2 cellular contexts compared by ENCODE assay signal in the genomic region with DNA sequence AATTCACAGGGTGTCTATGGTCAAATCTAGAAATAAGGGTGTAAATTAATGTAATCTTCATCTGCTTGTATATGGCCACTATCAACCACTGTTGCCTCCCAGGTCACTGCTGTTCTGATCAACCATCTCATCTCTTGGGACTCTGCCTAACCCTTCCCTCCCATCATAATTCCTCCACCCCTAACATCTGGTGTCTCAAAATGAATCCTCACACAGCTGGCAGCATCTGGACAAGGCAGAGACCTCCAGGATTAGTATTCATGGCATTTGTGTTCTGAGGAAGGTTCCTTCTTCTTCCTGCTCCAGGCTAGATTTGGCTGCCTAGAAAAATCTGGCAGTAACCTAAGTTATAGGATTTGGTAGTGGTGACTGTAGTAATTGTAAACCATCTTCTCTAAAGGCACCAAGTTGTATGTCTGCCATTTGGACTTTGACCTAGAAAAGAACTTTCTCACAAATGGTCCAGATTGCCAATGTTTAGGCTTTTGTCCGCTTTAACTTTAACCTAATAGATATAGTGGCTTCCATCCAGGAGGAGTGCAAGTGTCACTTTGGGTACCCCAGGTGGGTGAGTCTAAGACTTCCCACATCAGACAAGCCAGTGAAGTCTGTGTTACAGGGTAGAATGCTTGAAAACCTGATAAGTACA.
TF ChIP-seq lines count a peak whose summit lies in the region.

No MANE protein-coding gene starts in this region.

TF ChIP-seq in HCT116, 20 proteins besides CTCF, POLR2A, EP300 and RAD21 (continued from another document):
- TF ChIP-seq, protein P1, sequence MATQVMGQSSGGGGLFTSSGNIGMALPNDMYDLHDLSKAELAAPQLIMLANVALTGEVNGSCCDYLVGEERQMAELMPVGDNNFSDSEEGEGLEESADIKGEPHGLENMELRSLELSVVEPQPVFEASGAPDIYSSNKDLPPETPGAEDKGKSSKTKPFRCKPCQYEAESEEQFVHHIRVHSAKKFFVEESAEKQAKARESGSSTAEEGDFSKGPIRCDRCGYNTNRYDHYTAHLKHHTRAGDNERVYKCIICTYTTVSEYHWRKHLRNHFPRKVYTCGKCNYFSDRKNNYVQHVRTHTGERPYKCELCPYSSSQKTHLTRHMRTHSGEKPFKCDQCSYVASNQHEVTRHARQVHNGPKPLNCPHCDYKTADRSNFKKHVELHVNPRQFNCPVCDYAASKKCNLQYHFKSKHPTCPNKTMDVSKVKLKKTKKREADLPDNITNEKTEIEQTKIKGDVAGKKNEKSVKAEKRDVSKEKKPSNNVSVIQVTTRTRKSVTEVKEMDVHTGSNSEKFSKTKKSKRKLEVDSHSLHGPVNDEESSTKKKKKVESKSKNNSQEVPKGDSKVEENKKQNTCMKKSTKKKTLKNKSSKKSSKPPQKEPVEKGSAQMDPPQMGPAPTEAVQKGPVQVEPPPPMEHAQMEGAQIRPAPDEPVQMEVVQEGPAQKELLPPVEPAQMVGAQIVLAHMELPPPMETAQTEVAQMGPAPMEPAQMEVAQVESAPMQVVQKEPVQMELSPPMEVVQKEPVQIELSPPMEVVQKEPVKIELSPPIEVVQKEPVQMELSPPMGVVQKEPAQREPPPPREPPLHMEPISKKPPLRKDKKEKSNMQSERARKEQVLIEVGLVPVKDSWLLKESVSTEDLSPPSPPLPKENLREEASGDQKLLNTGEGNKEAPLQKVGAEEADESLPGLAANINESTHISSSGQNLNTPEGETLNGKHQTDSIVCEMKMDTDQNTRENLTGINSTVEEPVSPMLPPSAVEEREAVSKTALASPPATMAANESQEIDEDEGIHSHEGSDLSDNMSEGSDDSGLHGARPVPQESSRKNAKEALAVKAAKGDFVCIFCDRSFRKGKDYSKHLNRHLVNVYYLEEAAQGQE (IDR thresholded peaks at IDR 0.05; ENCODE audit: low read depth): no peak
- TF ChIP-seq EZH2phosphoT487 (IDR thresholded peaks at IDR 0.05; ENCODE audit: borderline replicate concordance): no peak
- TF ChIP-seq TCF7L2 (IDR thresholded peaks at IDR 0.05; ENCODE audit: borderline replicate concordance, extremely low read depth, insufficient read depth, insufficient read length): no peak
- TF ChIP-seq, protein P2, sequence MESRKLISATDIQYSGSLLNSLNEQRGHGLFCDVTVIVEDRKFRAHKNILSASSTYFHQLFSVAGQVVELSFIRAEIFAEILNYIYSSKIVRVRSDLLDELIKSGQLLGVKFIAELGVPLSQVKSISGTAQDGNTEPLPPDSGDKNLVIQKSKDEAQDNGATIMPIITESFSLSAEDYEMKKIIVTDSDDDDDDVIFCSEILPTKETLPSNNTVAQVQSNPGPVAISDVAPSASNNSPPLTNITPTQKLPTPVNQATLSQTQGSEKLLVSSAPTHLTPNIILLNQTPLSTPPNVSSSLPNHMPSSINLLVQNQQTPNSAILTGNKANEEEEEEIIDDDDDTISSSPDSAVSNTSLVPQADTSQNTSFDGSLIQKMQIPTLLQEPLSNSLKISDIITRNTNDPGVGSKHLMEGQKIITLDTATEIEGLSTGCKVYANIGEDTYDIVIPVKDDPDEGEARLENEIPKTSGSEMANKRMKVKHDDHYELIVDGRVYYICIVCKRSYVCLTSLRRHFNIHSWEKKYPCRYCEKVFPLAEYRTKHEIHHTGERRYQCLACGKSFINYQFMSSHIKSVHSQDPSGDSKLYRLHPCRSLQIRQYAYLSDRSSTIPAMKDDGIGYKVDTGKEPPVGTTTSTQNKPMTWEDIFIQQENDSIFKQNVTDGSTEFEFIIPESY (IDR thresholded peaks at IDR 0.05; ENCODE audit: extremely low read depth, insufficient replicate concordance, low read length): no peak
- no peak for TF ChIP-seq ELF1 (IDR thresholded peaks at IDR 0.05; ENCODE audit: borderline replicate concordance, low read depth)
- TF ChIP-seq EGR1 (IDR thresholded peaks at IDR 0.05; ENCODE audit: low read depth): no peak
- no peak for TF ChIP-seq CEBPB (IDR thresholded peaks at IDR 0.05; ENCODE audit: low read depth)
- TF ChIP-seq FOSL1 (IDR thresholded peaks at IDR 0.05; ENCODE audit: low read depth): no peak
- TF ChIP-seq JUND (IDR thresholded peaks at IDR 0.05): no peak
- TF ChIP-seq SP1 (IDR thresholded peaks at IDR 0.05; ENCODE audit: low read depth): no peak
- TF ChIP-seq CBX3 (IDR thresholded peaks at IDR 0.05; ENCODE audit: low read depth): no peak
- TF ChIP-seq, protein P3, sequence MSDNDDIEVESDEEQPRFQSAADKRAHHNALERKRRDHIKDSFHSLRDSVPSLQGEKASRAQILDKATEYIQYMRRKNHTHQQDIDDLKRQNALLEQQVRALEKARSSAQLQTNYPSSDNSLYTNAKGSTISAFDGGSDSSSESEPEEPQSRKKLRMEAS (IDR thresholded peaks at IDR 0.05): no peak
- no peak for TF ChIP-seq YY1 (IDR thresholded peaks at IDR 0.05; ENCODE audit: extremely low read depth, insufficient replicate concordance, low read depth, low read length)
- TF ChIP-seq EZH2 (IDR thresholded peaks at IDR 0.05): no peak
- TF ChIP-seq POLR2AphosphoS5 (IDR thresholded peaks at IDR 0.05; ENCODE audit: low read depth, low read length): no peak
- no peak for TF ChIP-seq ZFX (IDR thresholded peaks at IDR 0.05)
- TF ChIP-seq, protein P4, sequence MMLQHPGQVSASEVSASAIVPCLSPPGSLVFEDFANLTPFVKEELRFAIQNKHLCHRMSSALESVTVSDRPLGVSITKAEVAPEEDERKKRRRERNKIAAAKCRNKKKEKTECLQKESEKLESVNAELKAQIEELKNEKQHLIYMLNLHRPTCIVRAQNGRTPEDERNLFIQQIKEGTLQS (IDR thresholded peaks at IDR 0.05): no peak
- no peak for TF ChIP-seq SIN3A (IDR thresholded peaks at IDR 0.05; ENCODE audit: low read depth)

TF ChIP-seq in WTC11, 78 proteins besides CTCF, POLR2A, EP300 and RAD21 (continued from another document):
- TF ChIP-seq, protein P5, sequence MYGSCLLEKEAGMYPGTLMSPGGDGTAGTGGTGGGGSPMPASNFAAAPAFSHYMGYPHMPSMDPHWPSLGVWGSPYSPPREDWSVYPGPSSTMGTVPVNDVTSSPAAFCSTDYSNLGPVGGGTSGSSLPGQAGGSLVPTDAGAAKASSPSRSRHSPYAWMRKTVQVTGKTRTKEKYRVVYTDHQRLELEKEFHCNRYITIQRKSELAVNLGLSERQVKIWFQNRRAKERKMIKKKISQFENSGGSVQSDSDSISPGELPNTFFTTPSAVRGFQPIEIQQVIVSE (CRISPR knock-in tag; IDR thresholded peaks at IDR 0.05; ENCODE audit: borderline replicate concordance): no peak
- no peak for TF ChIP-seq TEAD1 (CRISPR knock-in tag; IDR thresholded peaks at IDR 0.05)
- no peak for TF ChIP-seq RELA (CRISPR knock-in tag; IDR thresholded peaks at IDR 0.05; ENCODE audit: borderline replicate concordance)
- TF ChIP-seq, protein P6, sequence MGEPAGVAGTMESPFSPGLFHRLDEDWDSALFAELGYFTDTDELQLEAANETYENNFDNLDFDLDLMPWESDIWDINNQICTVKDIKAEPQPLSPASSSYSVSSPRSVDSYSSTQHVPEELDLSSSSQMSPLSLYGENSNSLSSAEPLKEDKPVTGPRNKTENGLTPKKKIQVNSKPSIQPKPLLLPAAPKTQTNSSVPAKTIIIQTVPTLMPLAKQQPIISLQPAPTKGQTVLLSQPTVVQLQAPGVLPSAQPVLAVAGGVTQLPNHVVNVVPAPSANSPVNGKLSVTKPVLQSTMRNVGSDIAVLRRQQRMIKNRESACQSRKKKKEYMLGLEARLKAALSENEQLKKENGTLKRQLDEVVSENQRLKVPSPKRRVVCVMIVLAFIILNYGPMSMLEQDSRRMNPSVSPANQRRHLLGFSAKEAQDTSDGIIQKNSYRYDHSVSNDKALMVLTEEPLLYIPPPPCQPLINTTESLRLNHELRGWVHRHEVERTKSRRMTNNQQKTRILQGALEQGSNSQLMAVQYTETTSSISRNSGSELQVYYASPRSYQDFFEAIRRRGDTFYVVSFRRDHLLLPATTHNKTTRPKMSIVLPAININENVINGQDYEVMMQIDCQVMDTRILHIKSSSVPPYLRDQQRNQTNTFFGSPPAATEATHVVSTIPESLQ (CRISPR knock-in tag; IDR thresholded peaks at IDR 0.05): no peak
- TF ChIP-seq, protein P7, sequence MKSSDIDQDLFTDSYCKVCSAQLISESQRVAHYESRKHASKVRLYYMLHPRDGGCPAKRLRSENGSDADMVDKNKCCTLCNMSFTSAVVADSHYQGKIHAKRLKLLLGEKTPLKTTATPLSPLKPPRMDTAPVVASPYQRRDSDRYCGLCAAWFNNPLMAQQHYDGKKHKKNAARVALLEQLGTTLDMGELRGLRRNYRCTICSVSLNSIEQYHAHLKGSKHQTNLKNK (CRISPR knock-in tag; IDR thresholded peaks at IDR 0.05): no peak
- TF ChIP-seq CBFB (CRISPR knock-in tag; IDR thresholded peaks at IDR 0.05; ENCODE audit: low read depth): no peak
- no peak for TF ChIP-seq ZNF416 (CRISPR knock-in tag; IDR thresholded peaks at IDR 0.05)
- TF ChIP-seq, protein P8, sequence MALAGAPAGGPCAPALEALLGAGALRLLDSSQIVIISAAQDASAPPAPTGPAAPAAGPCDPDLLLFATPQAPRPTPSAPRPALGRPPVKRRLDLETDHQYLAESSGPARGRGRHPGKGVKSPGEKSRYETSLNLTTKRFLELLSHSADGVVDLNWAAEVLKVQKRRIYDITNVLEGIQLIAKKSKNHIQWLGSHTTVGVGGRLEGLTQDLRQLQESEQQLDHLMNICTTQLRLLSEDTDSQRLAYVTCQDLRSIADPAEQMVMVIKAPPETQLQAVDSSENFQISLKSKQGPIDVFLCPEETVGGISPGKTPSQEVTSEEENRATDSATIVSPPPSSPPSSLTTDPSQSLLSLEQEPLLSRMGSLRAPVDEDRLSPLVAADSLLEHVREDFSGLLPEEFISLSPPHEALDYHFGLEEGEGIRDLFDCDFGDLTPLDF (CRISPR knock-in tag; IDR thresholded peaks at IDR 0.05): no peak
- no peak for TF ChIP-seq MXD4 (CRISPR knock-in tag; IDR thresholded peaks at IDR 0.05; ENCODE audit: borderline replicate concordance)
- TF ChIP-seq, protein P9, sequence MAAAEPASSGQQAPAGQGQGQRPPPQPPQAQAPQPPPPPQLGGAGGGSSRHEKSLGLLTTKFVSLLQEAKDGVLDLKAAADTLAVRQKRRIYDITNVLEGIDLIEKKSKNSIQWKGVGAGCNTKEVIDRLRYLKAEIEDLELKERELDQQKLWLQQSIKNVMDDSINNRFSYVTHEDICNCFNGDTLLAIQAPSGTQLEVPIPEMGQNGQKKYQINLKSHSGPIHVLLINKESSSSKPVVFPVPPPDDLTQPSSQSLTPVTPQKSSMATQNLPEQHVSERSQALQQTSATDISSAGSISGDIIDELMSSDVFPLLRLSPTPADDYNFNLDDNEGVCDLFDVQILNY (CRISPR knock-in tag; IDR thresholded peaks at IDR 0.05): no peak
- TF ChIP-seq TCF7 (CRISPR knock-in tag; IDR thresholded peaks at IDR 0.05; ENCODE audit: low read depth): no peak
- TF ChIP-seq ZNF263 (CRISPR knock-in tag; IDR thresholded peaks at IDR 0.05; ENCODE audit: low read depth): no peak
- TF ChIP-seq ZNF396 (CRISPR knock-in tag; IDR thresholded peaks at IDR 0.05; ENCODE audit: borderline replicate concordance): no peak
- TF ChIP-seq, protein P10, sequence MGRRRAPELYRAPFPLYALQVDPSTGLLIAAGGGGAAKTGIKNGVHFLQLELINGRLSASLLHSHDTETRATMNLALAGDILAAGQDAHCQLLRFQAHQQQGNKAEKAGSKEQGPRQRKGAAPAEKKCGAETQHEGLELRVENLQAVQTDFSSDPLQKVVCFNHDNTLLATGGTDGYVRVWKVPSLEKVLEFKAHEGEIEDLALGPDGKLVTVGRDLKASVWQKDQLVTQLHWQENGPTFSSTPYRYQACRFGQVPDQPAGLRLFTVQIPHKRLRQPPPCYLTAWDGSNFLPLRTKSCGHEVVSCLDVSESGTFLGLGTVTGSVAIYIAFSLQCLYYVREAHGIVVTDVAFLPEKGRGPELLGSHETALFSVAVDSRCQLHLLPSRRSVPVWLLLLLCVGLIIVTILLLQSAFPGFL (CRISPR knock-in tag; IDR thresholded peaks at IDR 0.05; ENCODE audit: borderline replicate concordance): no peak
- TF ChIP-seq ETV6 (CRISPR knock-in tag; IDR thresholded peaks at IDR 0.05): no peak
- no peak for TF ChIP-seq NR1H2 (CRISPR knock-in tag; IDR thresholded peaks at IDR 0.05)
- TF ChIP-seq TEAD4 (CRISPR knock-in tag; IDR thresholded peaks at IDR 0.05): no peak
TF ChIP-seq in WTC11: peak in this region for 0.
